In genomic region chr5:72234265-72234700, GRCh38 we compare ENCODE assay signal across 8 cellular contexts.
DNase-seq lines count a peak whose midpoint lies in the region; ATAC-seq, FAIRE-seq and TF ChIP-seq lines count a peak whose summit lies in the region.

No MANE protein-coding gene starts in this region.

- in situ Hi-C loops in K562 (cut with MboI): no loop called here

- ATAC-seq in activated CD8-positive, alpha-beta memory T cell treated with anti-CD3 and anti-CD28 coated beads, Interleukin-2, amount 10 ng/mL, durations not matched to agents 7 days and 5 days: peak; percentile 95
- ATAC-seq in GM23338: no peak
- ATAC-seq in K562: peak; percentile 81

- TF ChIP-seq POLR2A in K562 (conservative IDR thresholded peaks at IDR 0.05): no peak

- H3K9ac ChIP-seq in Karpas-422 (ENCODE audit: low read length): no peak overlapping the region
- H3K9ac ChIP-seq in K562 (ENCODE audit: insufficient read depth in 1 of 2, low read depth in 2 of 2, low read length in 2 of 2): peak overlapping the region in 1 of 2 experiments; percentile 63; a peak in 2 of 4 replicates
- no peak overlapping the region for H3K9ac ChIP-seq in skeletal muscle tissue (ENCODE audit: low read depth in 1 of 3, low read length in 3 of 3)

- no peak overlapping the region for H3K4me3 Mint-ChIP-seq in activated CD8-positive, alpha-beta memory T cell treated with anti-CD3 and anti-CD28 coated beads, Interleukin-2, amount 10 ng/mL, durations not matched to agents 7 days and 5 days
- H3K4me3 Mint-ChIP-seq in GM23338 (0 out of 3 replicates have a peak overlapping the region, but pooled peaks have one; percentile 6), endothelial cell (ENCODE audit: unreplicated experiment) (no peak overlapping the region)

- H3K9me3 Mint-ChIP-seq in activated CD8-positive, alpha-beta memory T cell treated with anti-CD3 and anti-CD28 coated beads, Interleukin-2, amount 10 ng/mL, durations not matched to agents 7 days and 5 days (ENCODE audit: low read depth): no peaks in the 10 kb centered on the region
- no peaks in the 10 kb centered on the region for H3K9me3 Mint-ChIP-seq in GM23338
- no peaks in the 10 kb centered on the region for H3K9me3 Mint-ChIP-seq in endothelial cell (ENCODE audit: unreplicated experiment)

- H3K79me2 ChIP-seq in GM23338 (replicated peaks; ENCODE audit: insufficient read depth) (no peaks in the 10 kb centered on the region), Karpas-422 (ENCODE audit: low read length) (peaks cover 77% of the 10 kb centered on the region), K562 (ENCODE audit: control insufficient read depth, insufficient read depth, low read length) (peaks cover 46% of the 10 kb centered on the region)

- H3K27ac ChIP-seq in GM23338 (ENCODE audit: low read depth) (peak overlapping the region; percentile 75; the same call in 1 of the 2 replicates), Karpas-422 (ENCODE audit: low read length) (peak overlapping the region; percentile 51), K562 (ENCODE audit: extremely low read depth, low read depth, low read length) (peak overlapping the region; percentile 88), skeletal muscle tissue (ENCODE audit: low read depth, low read length) (peak overlapping the region; percentile 37)

- H3K4me3 ChIP-seq in GM23338: no peak overlapping the region
- H3K4me3 ChIP-seq in Karpas-422 (ENCODE audit: low read length): no peak overlapping the region
- H3K4me3 ChIP-seq in K562: no peak overlapping the region
- H3K4me3 ChIP-seq in skeletal muscle tissue (ENCODE audit: low read length in 3 of 3): no peak overlapping the region

- peaks cover 30% of the 10 kb centered on the region for H3K4me1 Mint-ChIP-seq in activated CD8-positive, alpha-beta memory T cell treated with anti-CD3 and anti-CD28 coated beads, Interleukin-2, amount 10 ng/mL, durations not matched to agents 7 days and 5 days
- H3K4me1 Mint-ChIP-seq in GM23338 (peaks cover 58% of the 10 kb centered on the region), endothelial cell (ENCODE audit: unreplicated experiment) (peaks cover 12% of the 10 kb centered on the region)

- FAIRE-seq in K562 (lab: Jason Lieb, UNC): peak; percentile 86

- BruUV-seq in K562 (replicated peaks; lab: Mats Ljungman, UMichigan): no TSS peak

- H3K4me1 ChIP-seq in GM23338 (ENCODE audit: insufficient read depth): peaks cover 41% of the 10 kb centered on the region
- peaks cover 27% of the 10 kb centered on the region for H3K4me1 ChIP-seq in Karpas-422 (ENCODE audit: low read length)
- peaks cover 0 to 71% of the 10 kb centered on the region in 2 experiments; a peak in 3 of 5 replicates for H3K4me1 ChIP-seq in K562 (replicated peaks in 1 of 2; ENCODE audit: control insufficient read depth in 2 of 2, insufficient read depth in 2 of 2, low read length in 2 of 2)
- peaks cover 10 to 19% (median 12%) of the 10 kb centered on the region in 3 donors for H3K4me1 ChIP-seq in skeletal muscle tissue (ENCODE audit: control insufficient read depth in 3 of 3, insufficient read depth in 3 of 3, low read length in 3 of 3)

- H3K4me2 ChIP-seq in GM23338 (peak overlapping the region; percentile 10), Karpas-422 (ENCODE audit: low read depth, low read length, poor library complexity, severe bottlenecking) (peak overlapping the region; percentile 33), K562 (ENCODE audit: insufficient read depth, low read length) (no peak overlapping the region)

- POLR2A ChIA-PET in K562 (lab: Yijun Ruan, JAX): interaction anchor here (0.7 to 1.8 kb wide), 6 partner anchors 9 to 155 kb away, joined by 3 to 5 read pairs (median 3); no protein-coding TSS in a partner anchor

- no peaks in the 10 kb centered on the region for H3F3A ChIP-seq in GM23338 (replicated peaks; ENCODE audit: low read depth)

- TF ChIP-seq CTCF in GM23338 (conservative IDR thresholded peaks at IDR 0.05; ENCODE audit: low read depth in 2 of 2) (no peak), K562 (IDR thresholded peaks at IDR 0.05 in 2 of 3, conservative IDR thresholded peaks at IDR 0.05 in 1 of 3; ENCODE audit: insufficient read depth in 2 of 3, low read depth in 1 of 3, low read length in 3 of 3) (no peak), endothelial cell (IDR thresholded peaks at IDR 0.05; ENCODE audit: unreplicated experiment) (no peak)

- TF ChIP-seq EP300 in K562 (IDR thresholded peaks at IDR 0.05; ENCODE audit: low read length): peak; percentile 95

- peak in 1 of 2 experiments; percentile 31; a peak in 1 of 4 replicates for TF ChIP-seq RAD21 in K562 (CRISPR knock-in tag; conservative IDR thresholded peaks at IDR 0.05 in 1 of 2, IDR thresholded peaks at IDR 0.05 in 1 of 2)

- peaks cover 41% of the 10 kb centered on the region for H3K27me3 Mint-ChIP-seq in activated CD8-positive, alpha-beta memory T cell treated with anti-CD3 and anti-CD28 coated beads, Interleukin-2, amount 10 ng/mL, durations not matched to agents 7 days and 5 days
- H3K27me3 Mint-ChIP-seq in GM23338 (ENCODE audit: insufficient read depth, low read depth, poor library complexity) (peaks cover 3% of the 10 kb centered on the region), endothelial cell (ENCODE audit: unreplicated experiment) (no peaks in the 10 kb centered on the region)

- H3K9me1 ChIP-seq in K562 (ENCODE audit: control insufficient read depth, insufficient read depth, low read length): no peaks in the 10 kb centered on the region

- no peaks in the 10 kb centered on the region for H3K9me2 ChIP-seq in GM23338 (ENCODE audit: insufficient read depth)
- H3K9me2 ChIP-seq in Karpas-422 (replicated peaks; ENCODE audit: insufficient read depth, low read length): no peaks in the 10 kb centered on the region

- CTCF ChIA-PET in activated CD8-positive, alpha-beta memory T cell treated with anti-CD3 and anti-CD28 coated beads, Interleukin-2, amount 10 ng/mL, durations not matched to agents 7 days and 5 days (lab: Charles Lee): interaction anchor here (0.9 to 1.9 kb wide), 7 partner anchors 11 to 91 kb away, joined by 3 to 5 read pairs (median 3); no protein-coding TSS in a partner anchor
- CTCF ChIA-PET in K562 (lab: Yijun Ruan, JAX; ENCODE audit: low intra/inter-chr PET ratio): no interaction called here

- H3K36me3 Mint-ChIP-seq in activated CD8-positive, alpha-beta memory T cell treated with anti-CD3 and anti-CD28 coated beads, Interleukin-2, amount 10 ng/mL, durations not matched to agents 7 days and 5 days: peaks cover 59% of the 10 kb centered on the region
- peaks cover 27% of the 10 kb centered on the region; the same call in 2 of the 3 replicates for H3K36me3 Mint-ChIP-seq in GM23338 (ENCODE audit: low read depth)
- H3K36me3 Mint-ChIP-seq in endothelial cell (ENCODE audit: low read depth, unreplicated experiment): peaks cover 4% of the 10 kb centered on the region

- H3K36me3 ChIP-seq in GM23338 (ENCODE audit: insufficient read depth): peaks cover 7% of the 10 kb centered on the region; the same call in 1 of the 2 replicates
- H3K36me3 ChIP-seq in Karpas-422 (ENCODE audit: insufficient read depth, low read length): peaks cover 45% of the 10 kb centered on the region; the same call in 1 of the 2 replicates
- H3K36me3 ChIP-seq in K562 (ENCODE audit: control insufficient read depth, insufficient read depth, low read length): peaks cover 77% of the 10 kb centered on the region
- H3K36me3 ChIP-seq in skeletal muscle tissue (ENCODE audit: control insufficient read depth in 3 of 3, insufficient read depth in 3 of 3, low read length in 3 of 3): peaks cover 0 to 25% (median 0%) of the 10 kb centered on the region in 3 donors

- no peaks in the 10 kb centered on the region for H3K9me3 ChIP-seq in Karpas-422 (ENCODE audit: low read length)
- H3K9me3 ChIP-seq in K562 (replicated peaks; ENCODE audit: control insufficient read depth, insufficient read depth, low read depth, low read length): no peaks in the 10 kb centered on the region
- H3K9me3 ChIP-seq in skeletal muscle tissue (ENCODE audit: control insufficient read depth in 3 of 3, low read length in 3 of 3): no peaks in the 10 kb centered on the region

- DNase-seq in activated CD8-positive, alpha-beta memory T cell treated with anti-CD3 and anti-CD28 coated beads, Interleukin-2, amount 10 ng/mL, durations not matched to agents 7 days and 5 days: peak; percentile 63
- DNase-seq in activated CD8-positive, alpha-beta memory T cell treated with anti-CD3 and anti-CD28 coated beads for 24 hours: no peak
- DNase-seq in GM23338 (ENCODE audit: low spot score) (peak; percentile 43), Karpas-422 (peak; percentile 59), K562 (ENCODE audit: extremely low read depth in 1 of 4, low spot score in 3 of 4) (peak; percentile 66 to 87 (median 75)), endothelial cell (ENCODE audit: low spot score) (no peak), DMS153 treated with DMSO at 0.1 percent for 48 hours (lab: John Stamatoyannopoulos, UW; ENCODE audit: unreplicated experiment) (no peak)

- H4K20me1 ChIP-seq in GM23338 (replicated peaks; ENCODE audit: insufficient read depth) (no peaks in the 10 kb centered on the region), Karpas-422 (ENCODE audit: insufficient read depth, low read depth, low read length) (no peaks in the 10 kb centered on the region), K562 (replicated peaks; ENCODE audit: control insufficient read depth, insufficient read depth, low read length) (no peaks in the 10 kb centered on the region)

- H2AFZ ChIP-seq in GM23338: no peak overlapping the region
- no peak overlapping the region for H2AFZ ChIP-seq in Karpas-422 (ENCODE audit: low read length)
- no peak overlapping the region for H2AFZ ChIP-seq in K562 (ENCODE audit: low read depth, low read length)

- intact Hi-C loops in K562 (cut with micrococcal nuclease): loop anchor here (5.0 kb wide), 1 partner anchor 48 kb away; no protein-coding TSS in a partner anchor

- no peaks in the 10 kb centered on the region for H3K27me3 ChIP-seq in GM23338 (ENCODE audit: insufficient read depth)
- no peaks in the 10 kb centered on the region for H3K27me3 ChIP-seq in Karpas-422 (ENCODE audit: low read length)
- H3K27me3 ChIP-seq in K562 (ENCODE audit: control insufficient read depth in 2 of 2, insufficient read depth in 2 of 2, low read length in 2 of 2): no peaks in the 10 kb centered on the region
- no peaks in the 10 kb centered on the region for H3K27me3 ChIP-seq in skeletal muscle tissue (ENCODE audit: control insufficient read depth in 3 of 3, insufficient read depth in 3 of 3, low read length in 3 of 3)

- H3K27ac Mint-ChIP-seq in activated CD8-positive, alpha-beta memory T cell treated with anti-CD3 and anti-CD28 coated beads, Interleukin-2, amount 10 ng/mL, durations not matched to agents 7 days and 5 days: no peak overlapping the region
- H3K27ac Mint-ChIP-seq in GM23338: peak overlapping the region; percentile 96
- no peak overlapping the region for H3K27ac Mint-ChIP-seq in endothelial cell (ENCODE audit: unreplicated experiment)

TF ChIP-seq in GM23338, 12 proteins besides CTCF, POLR2A, EP300 and RAD21 (continues in another document):
- TF ChIP-seq EZH2phosphoT487 (IDR thresholded peaks at IDR 0.05; ENCODE audit: unreplicated experiment): no peak
- no peak for TF ChIP-seq NANOG (IDR thresholded peaks at IDR 0.05; ENCODE audit: borderline replicate concordance)

TF ChIP-seq in K562, 482 proteins besides CTCF, POLR2A, EP300 and RAD21 (continues in another document):
- peak; percentile 98 for TF ChIP-seq DPF2 (IDR thresholded peaks at IDR 0.05)

Comparison
In these comparisons a context has a peak if more than half of its experiments do, and no peak if none do; other contexts are left out.
1. DNase-seq: peak in activated CD8-positive, alpha-beta memory T cell treated with anti-CD3 and anti-CD28 coated beads, Interleukin-2, amount 10 ng/mL, durations not matched to agents 7 days and 5 days (single experiment), GM23338 (single experiment), Karpas-422 (single experiment) and K562 (4 of 4); none in activated CD8-positive, alpha-beta memory T cell treated with anti-CD3 and anti-CD28 coated beads for 24 hours (single experiment), endothelial cell (single experiment) and DMS153 treated with DMSO at 0.1 percent for 48 hours (single experiment).
2. H3K27ac ChIP-seq: peak in every context shown above with its lines; median percentile 88 in K562; 75 in GM23338; 51 in Karpas-422; 37 in skeletal muscle tissue.